Comparison of ENCODE assay signal across 21 cellular contexts in genomic region chr7:155870334-155871180, GRCh38. TPM values are rescaled to one million over a fixed set of nuclear protein-coding genes. Genes with fewer than 3 reads are reported as not detected.
DNase-seq lines count a peak whose midpoint lies in the region; ATAC-seq and TF ChIP-seq lines count a peak whose summit lies in the region.
"Had no signal": no experiment of that assay in that cellular context is flagged by ENCODE, and none has a peak within 500 bp of the region (broad histone marks: within the 10 kb centered on the region; RNA-seq: fewer than 3 reads in every experiment).

No MANE protein-coding gene starts in this region.

- H3K9ac ChIP-seq in neural progenitor cell: no peak overlapping the region

- no peaks in the 10 kb centered on the region for H3K9me3 Mint-ChIP-seq in neural progenitor cell
- H3K9me3 Mint-ChIP-seq in effector memory CD8-positive, alpha-beta T cell: no peaks in the 10 kb centered on the region

- H3K4me2 ChIP-seq in neural progenitor cell: no peak overlapping the region

- H3K9me3 ChIP-seq in right cardiac atrium (ENCODE audit: control insufficient read depth, low read length): no peaks in the 10 kb centered on the region
- no peaks in the 10 kb centered on the region for H3K9me3 ChIP-seq in neural progenitor cell (ENCODE audit: low read depth)
- H3K9me3 ChIP-seq: MG63 had no signal

- intact Hi-C loops in cardiac septum (cut with DNase I): no loop called here
- intact Hi-C loops in right cardiac atrium (cut with DNase I): no loop called here

- no peak overlapping the region for H3K27ac ChIP-seq in right cardiac atrium (ENCODE audit: low read length)
- H3K27ac ChIP-seq in coronary artery: no peak overlapping the region
- H3K27ac ChIP-seq in neural progenitor cell: no peak overlapping the region

- no peak overlapping the region for H3K4me3 Mint-ChIP-seq in neural progenitor cell
- no peak overlapping the region for H3K4me3 Mint-ChIP-seq in effector memory CD8-positive, alpha-beta T cell
- H3K4me3 Mint-ChIP-seq: CD14-positive monocyte had no signal

- H3K4me1 ChIP-seq in right cardiac atrium (ENCODE audit: control insufficient read depth, insufficient read depth, low read length): no peaks in the 10 kb centered on the region
- no peaks in the 10 kb centered on the region for H3K4me1 ChIP-seq in neural progenitor cell

- H4K20me1 ChIP-seq in neural progenitor cell (ENCODE audit: low read depth): no peaks in the 10 kb centered on the region

- H3F3A ChIP-seq in neural progenitor cell (ENCODE audit: low read depth): no peaks in the 10 kb centered on the region

- H3K36me3 Mint-ChIP-seq in neural progenitor cell: no peaks in the 10 kb centered on the region
- no peaks in the 10 kb centered on the region for H3K36me3 Mint-ChIP-seq in effector memory CD8-positive, alpha-beta T cell (ENCODE audit: insufficient read depth)
- H3K36me3 Mint-ChIP-seq: CD14-positive monocyte had no signal

- 65% methylated on average over 16 of the region's 16 CpGs for WGBS in right cardiac atrium

- H2AFZ ChIP-seq in neural progenitor cell (replicated peaks): peak overlapping the region; percentile 17

- DNase-seq in cardiac septum (ENCODE audit: low spot score) (peak; percentile 67), right cardiac atrium (no peak), coronary artery (ENCODE audit: low spot score) (peak; percentile 62), neural progenitor cell (ENCODE audit: low spot score) (no peak), NCI-H1436 treated with DMSO at 0.1 percent for 48 hours (lab: John Stamatoyannopoulos, UW) (no peak)
- DNase-seq in effector memory CD8-positive, alpha-beta T cell: no peak
- DNase-seq: COR-L47, GF-D8, IMR-90, Karpas-422, MG63, NCI-H1105, NCI-H1694 treated with DMSO at 0.1 percent for 48 hours, NCI-H2107, NCI-H226, NCI-H524 treated with DMSO at 0.1 percent for 48 hours, SHP77 had no signal

- H3K27me3 Mint-ChIP-seq in neural progenitor cell (ENCODE audit: insufficient read depth, low read depth): peaks cover 6% of the 10 kb centered on the region
- peaks cover 32 to 38% of the 10 kb centered on the region in 2 donors for H3K27me3 Mint-ChIP-seq in effector memory CD8-positive, alpha-beta T cell

- H3K27ac Mint-ChIP-seq in neural progenitor cell: no peak overlapping the region
- H3K27ac Mint-ChIP-seq in effector memory CD8-positive, alpha-beta T cell: no peak overlapping the region

- TF ChIP-seq CTCF in coronary artery (IDR thresholded peaks at IDR 0.05) (no peak), neural progenitor cell (IDR thresholded peaks at IDR 0.05) (no peak)

- H3K36me3 ChIP-seq in neural progenitor cell: no peaks in the 10 kb centered on the region
- H3K36me3 ChIP-seq: MG63 had no signal

- no peaks in the 10 kb centered on the region for H3K27me3 ChIP-seq in right cardiac atrium (ENCODE audit: control insufficient read depth, insufficient read depth)
- H3K27me3 ChIP-seq in neural progenitor cell: no peaks in the 10 kb centered on the region
- H3K27me3 ChIP-seq: MG63 had no signal

- H3K4me1 Mint-ChIP-seq in neural progenitor cell: no peaks in the 10 kb centered on the region
- H3K4me1 Mint-ChIP-seq in effector memory CD8-positive, alpha-beta T cell (ENCODE audit: low read depth in 2 of 2): no peaks in the 10 kb centered on the region

- no peaks in the 10 kb centered on the region for H3K79me2 ChIP-seq in neural progenitor cell (ENCODE audit: low read depth)

- ATAC-seq in right cardiac atrium: no peak
- ATAC-seq in effector memory CD8-positive, alpha-beta T cell (replicated peaks): no peak
- no peak for ATAC-seq in HG03025 (IDR thresholded peaks at IDR 0.05; ENCODE audit: low FRiP score, unreplicated experiment)

- no peak overlapping the region for H3K4me3 ChIP-seq in right cardiac atrium (ENCODE audit: low read length)
- H3K4me3 ChIP-seq in coronary artery: no peak overlapping the region
- no peak overlapping the region for H3K4me3 ChIP-seq in neural progenitor cell
- H3K4me3 ChIP-seq: MG63 had no signal

RNA-seq across cellular contexts. Expression of gene SHH, which starts 58.3 kb away (rescaled TPM):
- total RNA-seq in cardiac septum (not detected), right cardiac atrium (not detected), neural progenitor cell (ENCODE audit: low replicate concordance) (0.03 TPM in 1 of 2 replicates, not detected in the other)
- not detected for polyA plus RNA-seq in right cardiac atrium
- total RNA-seq: A673, H4 had no signal
- polyA plus RNA-seq: CD14-positive monocyte had no signal

Comparison
In these comparisons a context has a peak if more than half of its experiments do, and no peak if none do; other contexts are left out.
1. DNase-seq: peak in cardiac septum (single experiment) and coronary artery (single experiment); none in right cardiac atrium (0 of 3), neural progenitor cell (single experiment), effector memory CD8-positive, alpha-beta T cell (0 of 3) and NCI-H1436 treated with DMSO at 0.1 percent for 48 hours (single experiment).